18 cellular contexts compared by ENCODE assay signal in genomic region chr11:125312812-125313211, GRCh38.
DNase-seq lines count a peak whose midpoint lies in the region; ATAC-seq, FAIRE-seq and TF ChIP-seq lines count a peak whose summit lies in the region.
"Had no signal": no experiment of that assay in that cellular context is flagged by ENCODE, and none has a peak within 500 bp of the region (broad histone marks: within the 10 kb centered on the region; RNA-seq: fewer than 3 reads in every experiment).

No MANE protein-coding gene starts in this region.

- H3K36me3 Mint-ChIP-seq in astrocyte (ENCODE audit: low read depth, unreplicated experiment) (peaks cover 44% of the 10 kb centered on the region), endodermal cell (ENCODE audit: low read depth) (peaks cover 5% of the 10 kb centered on the region)
- H3K36me3 Mint-ChIP-seq: CD4-positive, CD25-positive, alpha-beta regulatory T cell had no signal

- peak overlapping the region; percentile 67 for H3K27ac Mint-ChIP-seq in astrocyte (ENCODE audit: unreplicated experiment)
- H3K27ac Mint-ChIP-seq in endodermal cell, result no peak overlapping the region
- H3K27ac Mint-ChIP-seq: CD4-positive, CD25-positive, alpha-beta regulatory T cell had no signal

- H3K27me3 ChIP-seq in astrocyte (ENCODE audit: insufficient read depth, low read length) (no peaks in the 10 kb centered on the region), endodermal cell (ENCODE audit: control insufficient read depth, insufficient read depth, low read length, poor library complexity, severe bottlenecking) (no peaks in the 10 kb centered on the region), mesenchymal stem cell (ENCODE audit: control insufficient read depth in 1 of 2, insufficient read depth in 1 of 2, low read length in 2 of 2) (peaks cover 0 to 40% of the 10 kb centered on the region in 2 experiments)

- no peak overlapping the region for H2BK15ac ChIP-seq in mesenchymal stem cell (ENCODE audit: low read depth, poor library complexity, severe bottlenecking)

- DNase-seq in astrocyte (ENCODE audit: low read depth), result no peak
- DNase-seq in endodermal cell, result no peak
- no peak for DNase-seq in mesenchymal stem cell
- no peak for DNase-seq in T-helper 1 cell
- no peak for DNase-seq in ureter (ENCODE audit: low spot score)
- DNase-seq: ACHN; BE2C; C1 segment of cervical spinal cord; CD4-positive, CD25-positive, alpha-beta regulatory T cell; DMS79 treated with DMSO at 0.1 percent for 48 hours; GF-D8; GOT3; HCEC 1CT had no signal

- no peak overlapping the region for H3K18ac ChIP-seq in mesenchymal stem cell (ENCODE audit: low read depth in 1 of 2, low read length in 2 of 2)

- no peaks in the 10 kb centered on the region for H3K27me3 Mint-ChIP-seq in astrocyte (ENCODE audit: low read depth, unreplicated experiment)
- peaks cover 13% of the 10 kb centered on the region for H3K27me3 Mint-ChIP-seq in endodermal cell (ENCODE audit: insufficient read depth)

- no peaks in the 10 kb centered on the region for H3K79me2 ChIP-seq in astrocyte (ENCODE audit: insufficient read depth, low read length)

- ATAC-seq in GM21737 (IDR thresholded peaks at IDR 0.05; ENCODE audit: unreplicated experiment), result no peak

- H4K8ac ChIP-seq in mesenchymal stem cell (ENCODE audit: low read length), result no peak overlapping the region

- H3K4me3 ChIP-seq in astrocyte (ENCODE audit: insufficient read depth, low read depth, low read length), result no peak overlapping the region
- H3K4me3 ChIP-seq in endodermal cell (ENCODE audit: low read length), result no peak overlapping the region
- H3K4me3 ChIP-seq in mesenchymal stem cell (ENCODE audit: insufficient read depth in 1 of 2, low read depth in 1 of 2, low read length in 2 of 2), result no peak overlapping the region

- no peak overlapping the region for H3K4me2 ChIP-seq in astrocyte (ENCODE audit: low read length)
- no peak overlapping the region for H3K4me2 ChIP-seq in mesenchymal stem cell (ENCODE audit: low read length, poor library complexity, severe bottlenecking)

- H3K9me3 ChIP-seq in astrocyte (ENCODE audit: insufficient read depth, low read depth, low read length) (peaks cover 5% of the 10 kb centered on the region), endodermal cell (ENCODE audit: control insufficient read depth, low read length) (peaks cover 14% of the 10 kb centered on the region), mesenchymal stem cell (ENCODE audit: control insufficient read depth, low read length) (peaks cover 7% of the 10 kb centered on the region)
- H3K9me3 ChIP-seq: BE2C had no signal

- H3K79me1 ChIP-seq in mesenchymal stem cell (replicated peaks; ENCODE audit: low read length, poor library complexity, severe bottlenecking), result peaks cover 16% of the 10 kb centered on the region

- H4K91ac ChIP-seq in mesenchymal stem cell (ENCODE audit: low read length), result no peak overlapping the region

- no peaks in the 10 kb centered on the region for H4K20me1 ChIP-seq in astrocyte (ENCODE audit: insufficient read depth, low read length)

- H3K4me1 Mint-ChIP-seq in astrocyte (ENCODE audit: low read depth, unreplicated experiment), result peaks cover 32% of the 10 kb centered on the region
- H3K4me1 Mint-ChIP-seq in endodermal cell, result peaks cover 15% of the 10 kb centered on the region
- H3K4me1 Mint-ChIP-seq: CD4-positive, CD25-positive, alpha-beta regulatory T cell had no signal

- no peak overlapping the region for H3K9ac ChIP-seq in astrocyte (ENCODE audit: low read length)
- H3K9ac ChIP-seq in endodermal cell (ENCODE audit: extremely low read depth, low read length, poor library complexity, severe bottlenecking), result no peak overlapping the region
- H3K9ac ChIP-seq in mesenchymal stem cell (ENCODE audit: low read length), result no peak overlapping the region

- no peak overlapping the region for H3K4ac ChIP-seq in mesenchymal stem cell (ENCODE audit: low read depth in 1 of 2, low read length in 2 of 2)

- H2AFZ ChIP-seq in astrocyte (ENCODE audit: low read depth, low read length), result no peak overlapping the region
- H2AFZ ChIP-seq in mesenchymal stem cell (ENCODE audit: low read depth, low read length), result no peak overlapping the region

- H3K23ac ChIP-seq in mesenchymal stem cell (ENCODE audit: low read length in 2 of 2), result no peak overlapping the region

- no peak overlapping the region for H2BK12ac ChIP-seq in mesenchymal stem cell (ENCODE audit: low read length in 2 of 2)

- H2BK5ac ChIP-seq in mesenchymal stem cell (ENCODE audit: low read depth, low read length, poor library complexity, severe bottlenecking), result no peak overlapping the region

- no peak overlapping the region for H3K14ac ChIP-seq in mesenchymal stem cell (ENCODE audit: low read length in 2 of 2)

- peak overlapping the region; percentile 10 for H2AK5ac ChIP-seq in mesenchymal stem cell (ENCODE audit: low read length, severe bottlenecking)

- H3K27ac ChIP-seq in astrocyte (ENCODE audit: low read depth, low read length) (no peak overlapping the region), endodermal cell (ENCODE audit: low read depth, low read length) (no peak overlapping the region), mesenchymal stem cell (ENCODE audit: low read length, poor library complexity, severe bottlenecking) (no peak overlapping the region)
- H3K27ac ChIP-seq: HL-60 had no signal

- H3K4me3 Mint-ChIP-seq in astrocyte (ENCODE audit: unreplicated experiment) (no peak overlapping the region), endodermal cell (no peak overlapping the region)
- H3K4me3 Mint-ChIP-seq: CD4-positive, CD25-positive, alpha-beta regulatory T cell had no signal

- no peak for FAIRE-seq in astrocyte (lab: Jason Lieb, UNC)
- FAIRE-seq: A204.1, D721Med had no signal

- WGBS in endodermal cell (ENCODE audit: insufficient coverage in 1 of 2, insufficient read length in 1 of 2), 2 experiments, result 87 to 92% methylated on average over 2 to 9 of the region's 9 CpGs
- 83% methylated on average over 9 of the region's 9 CpGs for WGBS in mesenchymal stem cell

- H3K36me3 ChIP-seq in astrocyte (ENCODE audit: insufficient read depth, low read length), result no peaks in the 10 kb centered on the region
- H3K36me3 ChIP-seq in endodermal cell (ENCODE audit: control insufficient read depth, insufficient read depth, low read length), result no peaks in the 10 kb centered on the region
- H3K36me3 ChIP-seq in mesenchymal stem cell (ENCODE audit: control insufficient read depth in 1 of 2, insufficient read depth in 2 of 2, low read depth in 1 of 2, low read length in 2 of 2), result peaks cover 0 to 16% of the 10 kb centered on the region in 2 experiments
- H3K36me3 ChIP-seq: BE2C had no signal

- H3K4me1 ChIP-seq in astrocyte (ENCODE audit: insufficient read depth, low read length), result peaks cover 10% of the 10 kb centered on the region
- peaks cover 10% of the 10 kb centered on the region for H3K4me1 ChIP-seq in endodermal cell (ENCODE audit: control insufficient read depth, insufficient read depth, low read length)
- peaks cover 35% of the 10 kb centered on the region for H3K4me1 ChIP-seq in mesenchymal stem cell (ENCODE audit: control insufficient read depth, insufficient read depth, low read depth, low read length)
- H3K4me1 ChIP-seq: BE2C, Caco-2 had no signal

- peaks cover 3% of the 10 kb centered on the region for H3K9me3 Mint-ChIP-seq in astrocyte (ENCODE audit: unreplicated experiment)
- H3K9me3 Mint-ChIP-seq in endodermal cell, result peaks cover 11% of the 10 kb centered on the region

- TF ChIP-seq CTCF in astrocyte (IDR thresholded peaks at IDR 0.05; ENCODE audit: insufficient read depth, low read depth, low read length) (no peak), endodermal cell (conservative IDR thresholded peaks at IDR 0.05) (peak; percentile 18)

- H2BK120ac ChIP-seq in mesenchymal stem cell (ENCODE audit: low read depth, low read length), result no peak overlapping the region
